In the genomic region with DNA sequence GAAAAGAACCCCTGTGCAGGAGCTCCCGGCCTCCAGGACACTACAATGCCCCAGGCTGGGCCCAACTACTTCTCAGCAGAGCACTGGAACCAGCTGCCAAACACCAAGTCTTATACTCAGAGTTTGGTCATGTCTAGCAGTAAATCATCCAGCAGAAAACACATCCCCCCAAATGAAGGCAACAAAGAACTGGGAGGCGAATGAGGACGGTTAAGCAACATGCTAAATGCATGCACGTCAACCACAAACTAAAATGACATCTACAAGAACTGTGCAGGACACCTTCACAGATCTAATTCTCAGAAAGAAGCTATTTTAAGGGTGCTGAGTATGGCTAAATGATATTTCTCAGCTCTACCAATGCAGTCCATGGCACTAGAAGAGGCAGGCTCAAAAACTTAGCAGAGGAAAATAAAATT, we compare ENCODE assay signal across 22 cellular contexts. TPM values are rescaled to one million over a fixed set of nuclear protein-coding genes. Genes with fewer than 3 reads are reported as not detected.
A peak's percentile ranks its signal among the peaks of the same experiment; 100 is the strongest.
DNase-seq lines count a peak whose midpoint lies in the region; ATAC-seq lines count a peak whose summit lies in the region.
"Had no signal": no experiment of that assay in that cellular context is flagged by ENCODE, and none has a peak within 500 bp of the region (broad histone marks: within the 10 kb centered on the region; RNA-seq: fewer than 3 reads in every experiment).

No MANE protein-coding gene starts in this region.

- no peaks in the 10 kb centered on the region for H3K9me3 ChIP-seq in KOPT-K1 (ENCODE audit: insufficient read depth, low read length, poor library complexity, severe bottlenecking)
- H3K9me3 ChIP-seq: body of pancreas, HAP-1, mucosa of descending colon had no signal

- ATAC-seq in GM18873 (IDR thresholded peaks at IDR 0.05; ENCODE audit: low FRiP score, unreplicated experiment) = no peak
- ATAC-seq in GM21737 (IDR thresholded peaks at IDR 0.05; ENCODE audit: unreplicated experiment) = no peak
- ATAC-seq: body of pancreas; HepG2; left lobe of liver; mucosa of descending colon; stimulated activated memory B cell treated with anti-CD40 and anti-IgM and Interleukin-4, amounts not matched to agents 10 μg/mL and 1 μg/mL and 100 μg/mL, for 72 hours had no signal

- H3K27ac ChIP-seq in KOPT-K1 (ENCODE audit: low read depth, low read length, poor library complexity, severe bottlenecking) = peak overlapping the region; percentile 58
- H3K27ac ChIP-seq: body of pancreas had no signal

- peak; percentile 26 for DNase-seq in ACHN
- peak; percentile 22 for DNase-seq in RPMI7951 (ENCODE audit: low read depth)
- DNase-seq in foreskin melanocyte = peak; percentile 29
- no peak for DNase-seq in NCI-H526 (lab: John Stamatoyannopoulos, UW)
- DNase-seq in iPS-NIHi11 (ENCODE audit: low spot score) = no peak
- DNase-seq: activated CD4-positive, alpha-beta T cell treated with anti-CD3 and anti-CD28 coated beads for 4 hours; body of pancreas; CD4-positive, CD25-positive, alpha-beta regulatory T cell; DMS153; mucosa of descending colon; NCI-H1048; NCI-H2081; NCI-H510A had no signal

- in situ Hi-C loops in ACHN (cut with HindIII; ENCODE audit: low pct_ligation_motif_present, low pct_unique_long_range_greater_than_20kb, low sequenced_read_pairs) = no loop called here

- peaks cover 44% of the 10 kb centered on the region for H3K36me3 ChIP-seq in KOPT-K1 (ENCODE audit: insufficient read depth, low read length)

RNA-seq across cellular contexts. Expression of a gene that starts 7.6 kb away (rescaled TPM):
- total RNA-seq in RPMI7951 (2014; rRNA removed; shearing (Covaris generic)) = 4.0 and 4.3 TPM in 2 replicates
- total RNA-seq: endothelial cell of umbilical vein, fibroblast of villous mesenchyme, HepG2, mucosa of descending colon had no signal

Comparison
In these comparisons a context has a peak if more than half of its experiments do, and no peak if none do; other contexts are left out.
1. DNase-seq: peak in ACHN (single experiment), RPMI7951 (single experiment) and foreskin melanocyte (single experiment); none in NCI-H526 (0 of 2) and iPS-NIHi11 (single experiment).